ENCODE assay signal across 12 cellular contexts in the genomic region with DNA sequence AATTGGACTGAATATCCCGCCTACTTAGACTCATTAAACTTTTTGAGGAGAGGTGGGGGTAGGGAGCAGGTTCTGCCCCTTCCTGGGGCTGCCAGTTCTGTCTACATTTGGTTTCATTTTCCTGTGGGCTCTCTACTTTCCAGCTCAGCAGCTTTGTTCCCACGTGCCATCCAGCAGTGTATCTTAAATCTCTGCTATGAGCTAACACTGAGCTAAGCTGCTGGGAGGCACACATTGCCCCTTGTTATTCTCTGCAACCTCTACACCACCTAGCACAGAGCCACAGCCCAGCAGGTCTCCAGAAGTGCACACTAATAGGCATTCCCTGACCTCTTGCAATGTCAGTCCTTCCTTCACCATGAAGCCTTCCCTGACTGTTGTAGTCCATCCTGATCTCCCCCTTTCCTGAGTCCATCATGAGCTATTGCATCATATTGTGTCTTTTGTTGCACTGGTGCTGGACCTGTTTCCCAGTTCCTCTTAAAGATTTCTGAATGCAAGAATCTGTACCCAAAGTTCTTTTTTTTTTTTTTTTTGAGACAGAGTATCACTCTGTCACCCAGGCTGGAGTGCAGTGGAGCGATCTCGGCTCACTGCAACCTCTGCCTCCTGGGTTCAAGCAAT. TPM values are rescaled to one million over a fixed set of nuclear protein-coding genes. Genes with fewer than 3 reads are reported as not detected.
DNase-seq lines count a peak whose midpoint lies in the region; ATAC-seq and TF ChIP-seq lines count a peak whose summit lies in the region.
"Had no signal": no experiment of that assay in that cellular context is flagged by ENCODE, and none has a peak within 500 bp of the region (broad histone marks: within the 10 kb centered on the region; RNA-seq: fewer than 3 reads in every experiment).

No MANE protein-coding gene starts in this region.

- H3K14ac ChIP-seq in H9 (ENCODE audit: insufficient read depth, low read length), result 0 out of 2 replicates have a peak overlapping the region, but pooled peaks have one; percentile 31

- H3K27ac ChIP-seq in H9 (ENCODE audit: insufficient read length, low read depth, low read length) (no peak overlapping the region), mesendoderm (ENCODE audit: low read depth, low read length) (no peak overlapping the region), testis (no peak overlapping the region)

- no CpG with 5 or more reads among the region's 4 CpGs for WGBS in H9 (ENCODE audit: extremely low coverage, insufficient read length, low lambda C conversion rate)
- WGBS in mesendoderm (ENCODE audit: extremely low coverage, insufficient coverage, low lambda C conversion rate), result no CpG with 5 or more reads among the region's 4 CpGs
- 78 to 79% methylated on average over 4 of the region's 4 CpGs for WGBS in testis, 2 donors

- H2BK5ac ChIP-seq in H9 (ENCODE audit: insufficient read length, low read length), result no peak overlapping the region
- no peak overlapping the region for H2BK5ac ChIP-seq in mesendoderm (ENCODE audit: low read length)

- no peak overlapping the region for H3T11ph ChIP-seq in H9 (ENCODE audit: low read length)

- CTCF ChIA-PET in activated B cell treated with CpG ODN at 0.5 μM for 24 hours (lab: Charles Lee), result interaction anchor here (1.4 kb wide), 1 partner anchor 11 kb away, joined by 4 read pairs; no protein-coding TSS in a partner anchor

- no peaks in the 10 kb centered on the region for H3K27me3 ChIP-seq in H9 (ENCODE audit: insufficient read depth, low read length)
- H3K27me3 ChIP-seq in mesendoderm (ENCODE audit: insufficient read depth, low read length, poor library complexity), result no peaks in the 10 kb centered on the region
- no peaks in the 10 kb centered on the region for H3K27me3 ChIP-seq in testis

- H2AFZ ChIP-seq in H9 (ENCODE audit: low read length), result no peak overlapping the region

- ATAC-seq in activated B cell treated with CpG ODN at 0.5 μM for 24 hours (ENCODE audit: low read depth) (no peak), GM19351 (IDR thresholded peaks at IDR 0.05; ENCODE audit: unreplicated experiment) (no peak)

- peaks cover 10% of the 10 kb centered on the region; the same call in 1 of the 2 replicates for H3K4me1 ChIP-seq in H9 (ENCODE audit: insufficient read depth, low read length)
- H3K4me1 ChIP-seq in mesendoderm (ENCODE audit: control insufficient read depth, low read depth, low read length), result no peaks in the 10 kb centered on the region
- H3K4me1 ChIP-seq in testis, result no peaks in the 10 kb centered on the region

- no peak overlapping the region for H4K91ac ChIP-seq in H9 (ENCODE audit: insufficient read length, low read depth, low read length)

- H4K8ac ChIP-seq in H9 (replicated peaks; ENCODE audit: insufficient read length, low read depth, low read length) (no peak overlapping the region), mesendoderm (ENCODE audit: low read depth, low read length) (no peak overlapping the region)

- H3K9ac ChIP-seq in H9 (ENCODE audit: extremely low read depth, insufficient read length, low read length), result no peak overlapping the region
- no peak overlapping the region for H3K9ac ChIP-seq in mesendoderm (ENCODE audit: low read length)

- H3K56ac ChIP-seq in H9 (ENCODE audit: insufficient read length, low read depth, low read length) (no peak overlapping the region), mesendoderm (ENCODE audit: low read length) (peak overlapping the region; percentile 30)

- H3K4me3 Mint-ChIP-seq in H9 (no peak overlapping the region), activated B cell treated with CpG ODN at 0.5 μM for 24 hours (no peak overlapping the region)
- H3K4me3 Mint-ChIP-seq: activated T-helper 1 cell treated with anti-CD3 and anti-CD28 coated beads, Interleukin-12 subunit alpha, Interleukin-12 subunit beta, Interleukin-2, Interleukin-4 antibody, amounts not matched to agents 30 ng/mL and 10 ng/mL and 1 ng/mL, durations not matched to agents 14 hours and 24 hours and 36 hours had no signal

- H3K27ac Mint-ChIP-seq in H9, result peak overlapping the region in 2 of 3 experiments; percentile 46 to 60; a peak in 4 of 7 replicates
- peak overlapping the region; percentile 80 for H3K27ac Mint-ChIP-seq in activated B cell treated with CpG ODN at 0.5 μM for 24 hours
- H3K27ac Mint-ChIP-seq: activated T-helper 1 cell treated with anti-CD3 and anti-CD28 coated beads, Interleukin-12 subunit alpha, Interleukin-12 subunit beta, Interleukin-2, Interleukin-4 antibody, amounts not matched to agents 30 ng/mL and 10 ng/mL and 1 ng/mL, durations not matched to agents 14 hours and 24 hours and 36 hours had no signal

- H3K27me3 Mint-ChIP-seq in H9 (ENCODE audit: low read depth) (no peaks in the 10 kb centered on the region), activated B cell treated with CpG ODN at 0.5 μM for 24 hours (peaks cover 14% of the 10 kb centered on the region)

- H3K79me1 ChIP-seq in H9 (ENCODE audit: insufficient read depth, low read depth, low read length, poor library complexity, severe bottlenecking), result no peaks in the 10 kb centered on the region
- no peaks in the 10 kb centered on the region for H3K79me1 ChIP-seq in mesendoderm (ENCODE audit: low read length)

- TF ChIP-seq POLR2A in testis (IDR thresholded peaks at IDR 0.05), result no peak

- TF ChIP-seq CTCF in H9 (conservative IDR thresholded peaks at IDR 0.05), result no peak
- TF ChIP-seq CTCF in activated B cell treated with CpG ODN at 0.5 μM for 24 hours (IDR thresholded peaks at IDR 0.05), result no peak
- TF ChIP-seq CTCF in GM20000 (IDR thresholded peaks at IDR 0.05; ENCODE audit: extremely low read depth, missing control alignments), result no peak
- TF ChIP-seq CTCF in testis (IDR thresholded peaks at IDR 0.05), result no peak

- H2BK120ac ChIP-seq in H9 (ENCODE audit: low read depth, low read length, poor library complexity, severe bottlenecking) (no peak overlapping the region), mesendoderm (ENCODE audit: low read depth, low read length) (no peak overlapping the region)

- no peaks in the 10 kb centered on the region for H3K36me3 ChIP-seq in mesendoderm (ENCODE audit: control insufficient read depth, insufficient read depth, low read length)
- H3K36me3 ChIP-seq in testis (ENCODE audit: low read depth, missing control alignments), result no peaks in the 10 kb centered on the region

- H3K18ac ChIP-seq in H9 (ENCODE audit: insufficient read length, low read depth, low read length) (peak overlapping the region; percentile 42), mesendoderm (ENCODE audit: low read length) (no peak overlapping the region)

- H3K23ac ChIP-seq in H9 (ENCODE audit: insufficient read length, low read depth, low read length) (no peak overlapping the region), mesendoderm (ENCODE audit: low read length) (no peak overlapping the region)

- no peaks in the 10 kb centered on the region for H4K20me1 ChIP-seq in H9 (ENCODE audit: control insufficient read depth, insufficient read depth, insufficient read length)

- H3K9me3 Mint-ChIP-seq in H9 (peaks cover 10 to 11% of the 10 kb centered on the region in 2 experiments), activated B cell treated with CpG ODN at 0.5 μM for 24 hours (peaks cover 3% of the 10 kb centered on the region)
- H3K9me3 Mint-ChIP-seq: activated T-helper 1 cell treated with anti-CD3 and anti-CD28 coated beads, Interleukin-12 subunit alpha, Interleukin-12 subunit beta, Interleukin-2, Interleukin-4 antibody, amounts not matched to agents 30 ng/mL and 10 ng/mL and 1 ng/mL, durations not matched to agents 14 hours and 24 hours and 36 hours had no signal

- no peak overlapping the region for H2BK12ac ChIP-seq in H9 (ENCODE audit: insufficient read length, low read depth, low read length)

- no peak overlapping the region for H3K4me2 ChIP-seq in H9 (ENCODE audit: insufficient read depth, insufficient read length, low read length)
- H3K4me2 ChIP-seq in mesendoderm (ENCODE audit: low read length), result no peak overlapping the region

- no peak overlapping the region for H2BK15ac ChIP-seq in H9 (ENCODE audit: low read depth, low read length)
- H2BK15ac ChIP-seq in mesendoderm (replicated peaks; ENCODE audit: low read depth), result no peak overlapping the region

- no peaks in the 10 kb centered on the region for H3K23me2 ChIP-seq in H9 (ENCODE audit: insufficient read length, low read depth, low read length, poor library complexity, severe bottlenecking)

- no peak overlapping the region for H2AK5ac ChIP-seq in H9 (ENCODE audit: insufficient read length, low read length)
- no peak overlapping the region for H2AK5ac ChIP-seq in mesendoderm (ENCODE audit: low read length)

- no peaks in the 10 kb centered on the region for H3K79me2 ChIP-seq in H9 (ENCODE audit: insufficient read depth, low read length)
- no peaks in the 10 kb centered on the region for H3K79me2 ChIP-seq in mesendoderm (ENCODE audit: control insufficient read depth, insufficient read depth, low read length)

- no peak overlapping the region for H3K4ac ChIP-seq in H9 (ENCODE audit: low read depth, low read length)
- H3K4ac ChIP-seq in mesendoderm (ENCODE audit: low read depth, low read length), result no peak overlapping the region

- H2BK20ac ChIP-seq in H9 (ENCODE audit: low read depth, low read length, poor library complexity, severe bottlenecking), result no peak overlapping the region

- H4K5ac ChIP-seq in H9 (ENCODE audit: insufficient read length, low read depth, low read length), result no peak overlapping the region
- H4K5ac ChIP-seq in mesendoderm (ENCODE audit: low read length), result no peak overlapping the region

- H3K36me3 Mint-ChIP-seq in H9 (ENCODE audit: insufficient read depth in 1 of 3, low read depth in 3 of 3) (peaks cover 7 to 16% (median 13%) of the 10 kb centered on the region in 3 experiments; a peak in 5 of 7 replicates), activated B cell treated with CpG ODN at 0.5 μM for 24 hours (ENCODE audit: low read depth) (no peaks in the 10 kb centered on the region)

- POLR2A ChIA-PET in activated B cell treated with CpG ODN at 0.5 μM for 24 hours (lab: Charles Lee), result no interaction called here

- intact Hi-C loops in activated B cell treated with CpG ODN at 0.5 μM for 24 hours (cut with micrococcal nuclease), result no loop called here
- intact Hi-C loops in testis (cut with DNase I; ENCODE audit: low total_unique reads), result no loop called here

- H3K4me3 ChIP-seq in mesendoderm (ENCODE audit: low read length), result no peak overlapping the region
- H3K4me3 ChIP-seq in testis, result no peak overlapping the region

- H3K4me1 Mint-ChIP-seq in H9 (peaks cover 35 to 41% of the 10 kb centered on the region in 2 experiments), activated B cell treated with CpG ODN at 0.5 μM for 24 hours (peaks cover 11% of the 10 kb centered on the region)

- DNase-seq in NCI-H748 (lab: John Stamatoyannopoulos, UW; ENCODE audit: unreplicated experiment) (peak; percentile 13), NCI-H748 treated with DMSO at 0.1 percent for 48 hours (lab: John Stamatoyannopoulos, UW) (no peak), H9 (no peak), activated B cell treated with CpG ODN at 0.5 μM for 24 hours (no peak), mesendoderm (no peak), GM20000 (ENCODE audit: low spot score) (no peak), testis (no peak)
- DNase-seq: effector CD4-positive, alpha-beta T cell; NCI-H187 treated with DMSO at 0.1 percent for 48 hours; trophoblast cell had no signal

- H3K9me3 ChIP-seq in H9 (ENCODE audit: control insufficient read depth, low read depth, low read length) (no peaks in the 10 kb centered on the region), testis (no peaks in the 10 kb centered on the region)

RNA-seq across cellular contexts. Expression of a gene that starts 28.7 kb away (rescaled TPM):
- total RNA-seq in H9 (2021) (147 TPM in 2 replicates), activated B cell treated with CpG ODN at 0.5 μM for 24 hours (157 and 162 TPM in 2 replicates), testis (100 to 1,000 TPM; 108 to 185 TPM)
- 124 TPM for polyA plus RNA-seq in mesendoderm (2013, experiment 1 of 2)
- 122 TPM for polyA plus RNA-seq in mesendoderm (2013, experiment 2 of 2)
- polyA plus RNA-seq in testis (ENCODE audit: insufficient read depth, low read depth, low replicate concordance), result 264 TPM
